Comparison of ENCODE assay signal across 15 cellular contexts in genomic region chr11:103395612-103396011, GRCh38.
A peak's percentile ranks its signal among the peaks of the same experiment; 100 is the strongest.
DNase-seq lines count a peak whose midpoint lies in the region; ATAC-seq and TF ChIP-seq lines count a peak whose summit lies in the region.
"Had no signal": no experiment of that assay in that cellular context is flagged by ENCODE, and none has a peak within 500 bp of the region (broad histone marks: within the 10 kb centered on the region; RNA-seq: fewer than 3 reads in every experiment).

No MANE protein-coding gene starts in this region.

- TF ChIP-seq CTCF in epithelial cell of esophagus (IDR thresholded peaks at IDR 0.05; ENCODE audit: insufficient read depth, low read depth, low read length, missing control alignments), result no peak
- no peak for TF ChIP-seq CTCF in nephron (IDR thresholded peaks at IDR 0.05; ENCODE audit: unreplicated experiment in 3 of 3)
- TF ChIP-seq CTCF in CD14-positive monocyte (IDR thresholded peaks at IDR 0.05), result no peak

- no peak overlapping the region for H3K4me3 ChIP-seq in epithelial cell of esophagus (ENCODE audit: low read length)
- H3K4me3 ChIP-seq: skin epidermis had no signal

- H3K27ac Mint-ChIP-seq in nephron (peak overlapping the region; percentile 73 to 94 (median 83)), immature natural killer cell (no peak overlapping the region), CD14-positive monocyte (no peak overlapping the region)
- H3K27ac Mint-ChIP-seq: activated naive CD4-positive, alpha-beta T cell treated with anti-CD3 and anti-CD28 coated beads for 36 hours; naive thymus-derived CD4-positive, alpha-beta T cell had no signal

- no peak overlapping the region for H3K4me3 Mint-ChIP-seq in nephron
- H3K4me3 Mint-ChIP-seq in immature natural killer cell, result no peak overlapping the region
- no peak overlapping the region for H3K4me3 Mint-ChIP-seq in CD14-positive monocyte
- H3K4me3 Mint-ChIP-seq: activated naive CD4-positive, alpha-beta T cell treated with anti-CD3 and anti-CD28 coated beads for 36 hours; naive thymus-derived CD4-positive, alpha-beta T cell had no signal

- ATAC-seq in HG02981 (IDR thresholded peaks at IDR 0.05; ENCODE audit: unreplicated experiment), result no peak
- ATAC-seq: left cardiac atrium; naive thymus-derived CD4-positive, alpha-beta T cell had no signal

- H3K36me3 Mint-ChIP-seq in nephron (ENCODE audit: low read depth), result peaks cover 31% of the 10 kb centered on the region
- peaks cover 1 to 10% (median 7%) of the 10 kb centered on the region in 3 donors for H3K36me3 Mint-ChIP-seq in immature natural killer cell
- H3K36me3 Mint-ChIP-seq in CD14-positive monocyte, result no peaks in the 10 kb centered on the region

- DNase-seq in EL (peak; percentile 77), RKO (ENCODE audit: low spot score) (peak; percentile 18), epithelial cell of esophagus (ENCODE audit: low read depth) (peak; percentile 75), immature natural killer cell (no peak), NCI-H2171 treated with DMSO at 0.1 percent for 48 hours (lab: John Stamatoyannopoulos, UW) (no peak), CD14-positive monocyte (ENCODE audit: low spot score) (no peak)
- DNase-seq: activated naive CD4-positive, alpha-beta T cell treated with anti-CD3 and anti-CD28 coated beads for 36 hours; KBM-7; left cardiac atrium; naive thymus-derived CD4-positive, alpha-beta T cell; NCI-H1694; NCI-H82 had no signal

- intact Hi-C loops in CD14-positive monocyte (cut with micrococcal nuclease), result no loop called here

- H3K9me3 Mint-ChIP-seq in nephron (peaks cover 15% of the 10 kb centered on the region), immature natural killer cell (peaks cover under 1 to 24% (median 12%) of the 10 kb centered on the region in 6 donors), CD14-positive monocyte (peaks cover 3 to 26% (median 20%) of the 10 kb centered on the region in 7 donors)
- H3K9me3 Mint-ChIP-seq: activated naive CD4-positive, alpha-beta T cell treated with anti-CD3 and anti-CD28 coated beads for 36 hours had no signal

- H3K4me1 Mint-ChIP-seq in nephron (no peaks in the 10 kb centered on the region), immature natural killer cell (no peaks in the 10 kb centered on the region), CD14-positive monocyte (no peaks in the 10 kb centered on the region)
- H3K4me1 Mint-ChIP-seq: naive thymus-derived CD4-positive, alpha-beta T cell had no signal

- H3K27me3 Mint-ChIP-seq in nephron (ENCODE audit: low read depth) (no peaks in the 10 kb centered on the region), immature natural killer cell (ENCODE audit: low read depth in 3 of 3) (no peaks in the 10 kb centered on the region), CD14-positive monocyte (ENCODE audit: low read depth in 3 of 3) (no peaks in the 10 kb centered on the region)
- H3K27me3 Mint-ChIP-seq: naive thymus-derived CD4-positive, alpha-beta T cell had no signal

Comparison
In these comparisons a context has a peak if more than half of its experiments do, and no peak if none do; other contexts are left out.
1. DNase-seq: peak in EL (single experiment), RKO (single experiment) and epithelial cell of esophagus (single experiment); none in immature natural killer cell (0 of 3), NCI-H2171 treated with DMSO at 0.1 percent for 48 hours (single experiment) and CD14-positive monocyte (single experiment).
2. H3K27ac Mint-ChIP-seq: peak in nephron (3 of 3); none in immature natural killer cell (0 of 6) and CD14-positive monocyte (0 of 7).